Comparison of ENCODE assay signal across 8 cellular contexts in genomic region chr16:29129458-29130038, GRCh38.
DNase-seq lines count a peak whose midpoint lies in the region; ATAC-seq and TF ChIP-seq lines count a peak whose summit lies in the region.
"Not testable (repeated sequence)": the region's sequence is repeated elsewhere in the genome, so short reads cannot be mapped to it uniquely, and the experiment has no call there.

No MANE protein-coding gene starts in this region.

- DNase-seq in CD14-positive monocyte (ENCODE audit: low spot score) (peak; percentile 57), NB4 (ENCODE audit: low read depth) (peak; percentile 22), heart left ventricle (peak in 2 of 5 donors; percentile 64 to 65), spleen (peak; percentile 76), uterus (peak; percentile 79 to 81)
- not testable (repeated sequence) for DNase-seq in esophagus muscularis mucosa (ENCODE audit: extremely low spot score); omental fat pad (ENCODE audit: low spot score)

- TF ChIP-seq CTCF in CD14-positive monocyte (IDR thresholded peaks at IDR 0.05); NB4 (IDR thresholded peaks at IDR 0.05; ENCODE audit: low read depth, low read length); esophagus muscularis mucosa (IDR thresholded peaks at IDR 0.05); heart left ventricle (IDR thresholded peaks at IDR 0.05); liver (IDR thresholded peaks at IDR 0.05; ENCODE audit: low read depth, low read length, missing input control); omental fat pad (IDR thresholded peaks at IDR 0.05); spleen (IDR thresholded peaks at IDR 0.05 in 8 of 11, conservative IDR thresholded peaks at IDR 0.05 in 3 of 11); uterus (IDR thresholded peaks at IDR 0.05): not testable (repeated sequence)

- peak overlapping the region; percentile 65 to 94 (median 86) for H3K27ac Mint-ChIP-seq in CD14-positive monocyte

- intact Hi-C loops in CD14-positive monocyte (cut with micrococcal nuclease); esophagus muscularis mucosa (cut with DNase I); spleen (cut with DNase I; ENCODE audit: low total_unique reads); uterus (cut with DNase I; ENCODE audit: low total_unique reads): not testable (repeated sequence)
- intact Hi-C loops in heart left ventricle (cut with DNase I): loop anchor here in 1 of 10 donors (10.0 kb wide), 1 partner anchor 45 kb away; no protein-coding TSS in a partner anchor

- peaks cover 10 to 40% (median 31%) of the 10 kb centered on the region in 4 donors for H3K4me1 ChIP-seq in esophagus muscularis mucosa
- H3K4me1 ChIP-seq in heart left ventricle: peaks cover 0 to 46% (median 21%) of the 10 kb centered on the region in 12 donors
- peaks cover 0 to 35% (median 17%) of the 10 kb centered on the region in 4 donors for H3K4me1 ChIP-seq in liver (ENCODE audit: control insufficient read depth in 4 of 4, insufficient read depth in 4 of 4, low read length in 3 of 4)
- peaks cover 0 to 58% (median 19%) of the 10 kb centered on the region in 6 donors for H3K4me1 ChIP-seq in spleen
- peaks cover 0 to 12% of the 10 kb centered on the region in 2 donors for H3K4me1 ChIP-seq in uterus

- TF ChIP-seq RAD21 in liver (IDR thresholded peaks at IDR 0.05): peak in 1 of 2 donors; percentile 38

- H3K27me3 Mint-ChIP-seq in CD14-positive monocyte (ENCODE audit: low read depth in 3 of 3): not testable (repeated sequence)

- peak; percentile 26 to 68 (median 48) for ATAC-seq in heart left ventricle
- ATAC-seq in omental fat pad (ENCODE audit: low FRiP score): peak; percentile 41

- H3K36me3 Mint-ChIP-seq in CD14-positive monocyte: peaks cover 27 to 47% of the 10 kb centered on the region in 2 donors

- H3K9me3 ChIP-seq in esophagus muscularis mucosa; heart left ventricle; liver (ENCODE audit: control insufficient read depth in 4 of 4, low read length in 3 of 4); spleen; uterus: not testable (repeated sequence)

- H3K36me3 ChIP-seq in esophagus muscularis mucosa; heart left ventricle; liver (ENCODE audit: control insufficient read depth in 4 of 4, insufficient read depth in 3 of 4, low read depth in 1 of 4, low read length in 3 of 4); uterus: not testable (repeated sequence)
- H3K36me3 ChIP-seq in spleen: peaks cover 0 to 15% (median 0%) of the 10 kb centered on the region in 6 donors

- peak overlapping the region; percentile 19 to 71 for H3K9ac ChIP-seq in liver (ENCODE audit: low read depth in 1 of 2, low read length in 2 of 2)

- H3K4me3 Mint-ChIP-seq in CD14-positive monocyte: peak overlapping the region; percentile 58 to 74

- H3K4me3 ChIP-seq in NB4 (ENCODE audit: low read depth, low read length); esophagus muscularis mucosa; heart left ventricle; spleen; uterus: not testable (repeated sequence)
- H3K4me3 ChIP-seq in liver (ENCODE audit: low read depth in 1 of 3, low read length in 3 of 3): peak overlapping the region in 1 of 3 donors; percentile 13

- 55% methylated on average over 4 of the region's 18 CpGs for WGBS in esophagus muscularis mucosa
- WGBS in heart left ventricle, 4 donors: 70 to 78% (median 74%) methylated on average over 17 to 18 of the region's 18 CpGs
- WGBS in liver: 42% methylated on average over 18 of the region's 18 CpGs
- 48 to 80% (median 78%) methylated on average over 13 to 18 of the region's 18 CpGs for WGBS in spleen, 5 donors

- H3K9me3 Mint-ChIP-seq in CD14-positive monocyte: not testable (repeated sequence)

- H3K4me1 Mint-ChIP-seq in CD14-positive monocyte: peaks cover 55% of the 10 kb centered on the region

- H3K27me3 ChIP-seq in esophagus muscularis mucosa; heart left ventricle; liver (ENCODE audit: control insufficient read depth in 4 of 4, insufficient read depth in 4 of 4, low read length in 3 of 4); spleen (replicated peaks in 1 of 7); uterus: not testable (repeated sequence)

- TF ChIP-seq POLR2A in NB4 (IDR thresholded peaks at IDR 0.05; ENCODE audit: extremely low read depth, insufficient read length); esophagus muscularis mucosa (IDR thresholded peaks at IDR 0.05; ENCODE audit: low read depth); heart left ventricle (IDR thresholded peaks at IDR 0.05); spleen (IDR thresholded peaks at IDR 0.05); uterus (IDR thresholded peaks at IDR 0.05): not testable (repeated sequence)

- TF ChIP-seq EP300 in esophagus muscularis mucosa (IDR thresholded peaks at IDR 0.05): not testable (repeated sequence)

- H3K27ac ChIP-seq in esophagus muscularis mucosa (replicated peaks in 1 of 4): peak overlapping the region; percentile 54 to 73 (median 65)
- peak overlapping the region in 9 of 12 donors; percentile 2 to 76 (median 65) for H3K27ac ChIP-seq in heart left ventricle
- H3K27ac ChIP-seq in liver (ENCODE audit: low read depth in 1 of 2, low read length in 2 of 2): peak overlapping the region; percentile 93 to 95
- peak overlapping the region in 4 of 8 donors; percentile 65 to 79 (median 71) for H3K27ac ChIP-seq in spleen
- peak overlapping the region; percentile 67 to 76 for H3K27ac ChIP-seq in uterus

TF ChIP-seq in liver, 16 proteins besides CTCF, POLR2A, EP300 and RAD21:
- TF ChIP-seq JUND (IDR thresholded peaks at IDR 0.05): peak in 1 of 2 donors; percentile 35
- TF ChIP-seq YY1 (IDR thresholded peaks at IDR 0.05): peak; percentile 45
- peak; percentile 71 for TF ChIP-seq MAX (IDR thresholded peaks at IDR 0.05)
- peak; percentile 28 for TF ChIP-seq SP1 (IDR thresholded peaks at IDR 0.05)
- peak; percentile 40 for TF ChIP-seq REST (IDR thresholded peaks at IDR 0.05)
- TF ChIP-seq RXRA (IDR thresholded peaks at IDR 0.05): peak; percentile 32 to 71
- TF ChIP-seq HNF4A (conservative IDR thresholded peaks at IDR 0.05): peak; percentile 32 to 48
